30 cellular contexts compared by ENCODE assay signal in the genomic region with DNA sequence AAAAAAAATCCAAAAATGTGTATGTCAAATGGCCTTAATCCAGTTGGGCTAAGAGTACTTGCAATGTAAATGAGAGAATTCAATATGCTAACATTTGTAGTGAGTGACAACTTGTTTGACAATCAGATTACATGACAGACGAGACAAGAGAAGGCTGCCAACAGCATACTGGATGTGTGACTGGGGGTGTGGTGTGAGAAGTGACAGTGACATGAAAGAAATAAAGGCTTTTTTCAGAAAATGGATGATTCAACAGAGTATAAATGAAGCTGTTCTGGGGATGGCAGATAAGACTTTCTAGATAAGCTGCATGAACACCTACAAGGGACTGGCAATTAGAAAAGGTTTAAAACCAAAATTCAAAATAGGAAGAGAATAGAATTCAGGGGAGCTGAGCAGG.
"Had no signal": no experiment of that assay in that cellular context is flagged by ENCODE, and none has a peak within 500 bp of the region (broad histone marks: within the 10 kb centered on the region; RNA-seq: fewer than 3 reads in every experiment).

No MANE protein-coding gene starts in this region.

- DNase-seq: activated CD4-positive, alpha-beta memory T cell treated with anti-CD3 and anti-CD28 coated beads, Interleukin-2, amount 10 ng/mL, durations not matched to agents 7 days and 5 days; activated CD4-positive, alpha-beta T cell treated with anti-CD3 and anti-CD28 coated beads for 1 hour; activated CD4-positive, alpha-beta T cell treated with anti-CD3 and anti-CD28 coated beads for 36 hours; activated CD4-positive, alpha-beta T cell treated with anti-CD3 and anti-CD28 coated beads for 48 hours; activated CD4-positive, alpha-beta T cell treated with anti-CD3 and anti-CD28 coated beads, Interleukin-2, amount 10 ng/mL, durations not matched to agents 7 days and 5 days; activated CD4-positive, alpha-beta T cell treated with anti-CD3 and anti-CD28 coated beads, Interleukin-2, amount 50 U/mL, for 48 hours; activated CD4-positive, CD25-positive, alpha-beta regulatory T cell; activated CD8-positive, alpha-beta memory T cell treated with anti-CD3 and anti-CD28 coated beads for 24 hours; activated CD8-positive, alpha-beta memory T cell treated with anti-CD3 and anti-CD28 coated beads, Interleukin-2, amount 10 ng/mL, durations not matched to agents 7 days and 5 days; activated CD8-positive, alpha-beta memory T cell treated with anti-CD3 and anti-CD28 coated beads, Interleukin-2, amount 50 U/mL, for 48 hours; activated CD8-positive, alpha-beta T cell treated with anti-CD3 and anti-CD28 coated beads, Interleukin-2, amount 10 ng/mL, durations not matched to agents 7 days and 5 days; activated effector memory CD4-positive, alpha-beta T cell treated with Interleukin-2 at 50 U/mL for 16 hours; activated gamma-delta T cell; activated naive CD4-positive, alpha-beta T cell treated with anti-CD3 and anti-CD28 coated beads, Interleukin-2, amount 10 ng/mL, durations not matched to agents 7 days and 5 days; activated naive CD4-positive, alpha-beta T cell treated with Interleukin-2 at 50 U/mL for 16 hours; activated naive CD8-positive, alpha-beta T cell treated with anti-CD3 and anti-CD28 coated beads, Interleukin-2, amount 10 ng/mL, durations not matched to agents 7 days and 5 days; activated naive CD8-positive, alpha-beta T cell treated with anti-CD3 and anti-CD28 coated beads, Interleukin-2, amount 50 U/mL, for 24 hours; activated T-cell treated with anti-CD3 and anti-CD28 coated beads, Interleukin-2, amount 50 U/mL, for 24 hours; activated T-cell treated with anti-CD3 and anti-CD28 coated beads, Interleukin-2, amount 50 U/mL, for 48 hours; central memory CD4-positive, alpha-beta T cell; T-helper 1 cell; T-helper 2 cell; T-helper 9 cell; WERI-Rb-1 had no signal

- H3K4me1 ChIP-seq: ascending aorta had no signal

- H3K4me3 ChIP-seq: ascending aorta, cardiac muscle cell had no signal

- H3K27ac ChIP-seq: ascending aorta, cardiac muscle cell, WERI-Rb-1 had no signal

- FAIRE-seq: bronchial epithelial cell, TTC549 had no signal

- ATAC-seq: activated CD4-positive, alpha-beta T cell treated with anti-CD3 and anti-CD28 coated beads for 36 hours; activated CD4-positive, CD25-positive, alpha-beta regulatory T cell treated with anti-CD3 and anti-CD28 coated beads, Interleukin-2, amount 50 U/mL, for 24 hours; activated CD8-positive, alpha-beta memory T cell treated with anti-CD3 and anti-CD28 coated beads, Interleukin-2, amount 10 ng/mL, durations not matched to agents 7 days and 5 days; activated CD8-positive, alpha-beta T cell treated with anti-CD3 and anti-CD28 coated beads, Interleukin-2, amount 10 ng/mL, durations not matched to agents 7 days and 5 days; activated naive CD8-positive, alpha-beta T cell treated with anti-CD3 and anti-CD28 coated beads, Interleukin-2, amount 50 U/mL, for 24 hours; WTC11 had no signal

- H3K36me3 ChIP-seq: ascending aorta, cardiac muscle cell, WERI-Rb-1 had no signal

- H3K27me3 ChIP-seq: ascending aorta, cardiac muscle cell had no signal

- H3K9me3 ChIP-seq: ascending aorta had no signal
